ENCODE assay signal across 21 cellular contexts in the genomic region with DNA sequence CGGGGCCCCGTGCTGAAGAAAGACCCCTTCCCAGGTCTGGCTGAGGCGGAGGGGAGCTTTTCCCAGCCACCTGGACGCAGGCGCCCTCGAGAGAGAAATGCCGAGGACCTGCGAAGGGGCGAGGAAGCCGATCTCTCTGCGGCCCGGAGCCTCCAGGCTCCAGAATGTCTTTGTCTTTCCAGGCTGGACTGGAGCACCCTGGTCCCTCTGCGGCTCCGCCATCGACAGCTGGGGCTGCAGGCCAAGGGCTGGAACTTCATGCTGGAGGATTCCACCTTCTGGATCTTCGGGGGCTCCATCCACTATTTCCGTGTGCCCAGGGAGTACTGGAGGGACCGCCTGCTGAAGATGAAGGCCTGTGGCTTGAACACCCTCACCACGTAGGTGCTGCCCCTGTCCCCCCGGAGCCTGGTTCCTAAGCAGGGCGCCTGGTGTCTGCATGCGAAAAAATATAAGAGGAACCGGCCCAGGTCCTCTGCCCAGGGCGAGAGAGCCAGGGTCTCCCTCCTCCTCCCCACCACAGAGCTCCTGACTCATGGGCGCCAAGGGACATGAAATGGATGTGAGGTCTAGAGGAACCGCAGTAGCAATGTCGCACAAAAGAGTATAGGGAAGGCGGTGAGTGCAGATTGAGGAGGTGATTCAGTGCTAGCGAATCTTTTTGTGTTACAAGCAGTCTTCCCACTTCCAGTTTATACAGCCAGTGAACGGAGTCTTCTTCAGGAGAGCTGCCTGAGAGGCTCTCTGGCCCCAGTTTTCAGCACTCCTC.
"Had no signal": no experiment of that assay in that cellular context is flagged by ENCODE, and none has a peak within 500 bp of the region (broad histone marks: within the 10 kb centered on the region; RNA-seq: fewer than 3 reads in every experiment).

No MANE protein-coding gene starts in this region.

- H3K9me3 Mint-ChIP-seq: activated naive CD8-positive, alpha-beta T cell treated with anti-CD3 and anti-CD28 coated beads, Interleukin-2, amount 50 U/mL, for 24 hours; activated T-cell treated with anti-CD3 and anti-CD28 coated beads, Interleukin-2, amount 50 U/mL, for 72 hours; dendritic cell treated with granulocyte-macrophage colony-stimulating factor and Interleukin-4, amounts not matched to agents 40 ng/mL and 50 ng/mL, for 4 days; nephron progenitor cell; T-helper 1 cell treated with Interleukin-12 subunit alpha and Interleukin-12 subunit beta and Interleukin-4 antibody, amounts not matched to agents 30 μg/mL and 1 μg/mL, for 36 hours; WTC11 had no signal

- H3K4me1 Mint-ChIP-seq: activated naive CD8-positive, alpha-beta T cell treated with anti-CD3 and anti-CD28 coated beads, Interleukin-2, amount 50 U/mL, for 24 hours; nephron progenitor cell; WTC11 had no signal

- H3K4me3 Mint-ChIP-seq: activated naive CD8-positive, alpha-beta T cell treated with anti-CD3 and anti-CD28 coated beads, Interleukin-2, amount 50 U/mL, for 24 hours; activated T-cell treated with anti-CD3 and anti-CD28 coated beads, Interleukin-2, amount 50 U/mL, for 72 hours; dendritic cell treated with granulocyte-macrophage colony-stimulating factor and Interleukin-4, amounts not matched to agents 40 ng/mL and 50 ng/mL, for 4 days; nephron progenitor cell; T-helper 1 cell treated with Interleukin-12 subunit alpha and Interleukin-12 subunit beta and Interleukin-4 antibody, amounts not matched to agents 30 μg/mL and 1 μg/mL, for 36 hours; WTC11 had no signal

- ATAC-seq: activated naive CD8-positive, alpha-beta T cell treated with anti-CD3 and anti-CD28 coated beads, Interleukin-2, amount 50 U/mL, for 24 hours; activated T-cell treated with anti-CD3 and anti-CD28 coated beads, Interleukin-2, amount 50 U/mL, for 72 hours; body of pancreas; gastrocnemius medialis; left cardiac atrium; WTC11 had no signal

- H3K27ac ChIP-seq: body of pancreas, cardiac muscle cell, gastrocnemius medialis had no signal

- DNase-seq: activated effector memory CD4-positive, alpha-beta T cell treated with Interleukin-2 at 50 U/mL for 16 hours; activated naive CD4-positive, alpha-beta T cell treated with anti-CD3 and anti-CD28 coated beads, Interleukin-2, amount 50 U/mL, for 16 hours; activated naive CD8-positive, alpha-beta T cell treated with anti-CD3 and anti-CD28 coated beads, Interleukin-2, amount 50 U/mL, for 24 hours; activated T-cell treated with anti-CD3 and anti-CD28 coated beads, Interleukin-2, amount 50 U/mL, for 72 hours; anterior cingulate cortex; body of pancreas; effector CD8-positive, alpha-beta T cell; gastrocnemius medialis; hippocampal formation; left cardiac atrium; mesenchymal stem cell; nephron progenitor cell; occipital lobe; stimulated activated CD4-positive, alpha-beta T cell treated with anti-CD3 and anti-CD28 coated beads, Interleukin-4, amount 100 ng/mL, for 24 hours; stimulated activated naive CD4-positive, alpha-beta T cell treated with Interleukin-2 at 50 U/mL for 16 hours; T1000 had no signal

- H3K4me3 ChIP-seq: body of pancreas, cardiac muscle cell, gastrocnemius medialis had no signal

- H3K27ac Mint-ChIP-seq: activated naive CD8-positive, alpha-beta T cell treated with anti-CD3 and anti-CD28 coated beads, Interleukin-2, amount 50 U/mL, for 24 hours; activated T-cell treated with anti-CD3 and anti-CD28 coated beads, Interleukin-2, amount 50 U/mL, for 72 hours; dendritic cell treated with granulocyte-macrophage colony-stimulating factor and Interleukin-4, amounts not matched to agents 40 ng/mL and 50 ng/mL, for 4 days; nephron progenitor cell; progenitor cell of endocrine pancreas; T-helper 1 cell treated with Interleukin-12 subunit alpha and Interleukin-12 subunit beta and Interleukin-4 antibody, amounts not matched to agents 30 μg/mL and 1 μg/mL, for 36 hours; WTC11 had no signal

- H3K36me3 Mint-ChIP-seq: WTC11 had no signal

- H3K4me1 ChIP-seq: body of pancreas, gastrocnemius medialis had no signal

- H3K27me3 Mint-ChIP-seq: activated naive CD8-positive, alpha-beta T cell treated with anti-CD3 and anti-CD28 coated beads, Interleukin-2, amount 50 U/mL, for 24 hours had no signal

- H3K27me3 ChIP-seq: body of pancreas, cardiac muscle cell, gastrocnemius medialis had no signal

- H3K9me3 ChIP-seq: body of pancreas, gastrocnemius medialis had no signal

- H3K36me3 ChIP-seq: cardiac muscle cell, gastrocnemius medialis had no signal
